8 cellular contexts compared by ENCODE assay signal in genomic region chr19:52962394-52963228, GRCh38. TPM values are rescaled to one million over a fixed set of nuclear protein-coding genes. Genes with fewer than 3 reads are reported as not detected.
DNase-seq lines count a peak whose midpoint lies in the region; ATAC-seq, FAIRE-seq and TF ChIP-seq lines count a peak whose summit lies in the region.

TSS of gene ZNF816 (minus strand) at chr19:52962881. CDS start at chr19:52956089, 6,792 bp downstream.

- peak; percentile 87 for TF ChIP-seq POLR2A in endothelial cell of umbilical vein (IDR thresholded peaks at IDR 0.05; ENCODE audit: low read depth, low read length)

- CTCF ChIA-PET in endothelial cell of umbilical vein (lab: Charles Lee) = interaction anchor here (0.7 to 1.5 kb wide), 7 partner anchors 8 to 233 kb away, joined by 3 to 4 read pairs (median 3); no protein-coding TSS in a partner anchor

- peak within 1 kb of the TSS; percentile 74 to 83 (median 77) for H3K4me3 ChIP-seq in endothelial cell of umbilical vein (replicated peaks in 1 of 3; ENCODE audit: insufficient read depth in 1 of 3, low read depth in 1 of 3, low read length in 3 of 3)

- H3K79me2 ChIP-seq in endothelial cell of umbilical vein (ENCODE audit: control insufficient read depth, insufficient read depth, low read length) = no peaks in the 10 kb centered on the region

- H3K27ac ChIP-seq in endothelial cell of umbilical vein (ENCODE audit: insufficient read depth, low read depth, low read length) = peak within 1 kb of the TSS; percentile 56

- H3K4me1 ChIP-seq in endothelial cell of umbilical vein (ENCODE audit: control insufficient read depth, extremely low read depth, insufficient read depth, low read length) = peaks cover 4% of the 10 kb centered on the region

- no peaks in the 10 kb centered on the region for H3K27me3 ChIP-seq in endothelial cell of umbilical vein (ENCODE audit: control insufficient read depth in 2 of 2, insufficient read depth in 2 of 2, low read length in 2 of 2)

- DNase-seq in COLO668 (lab: John Stamatoyannopoulos, UW; ENCODE audit: unreplicated experiment) (peak; percentile 97), HS-27A (ENCODE audit: low read depth) (peak; percentile 86), NOMO-1 treated with dmso at 0.1 percent for 144 hours (lab: John Stamatoyannopoulos, UW; ENCODE audit: unreplicated experiment) (peak; percentile 96), endothelial cell of umbilical vein (ENCODE audit: low read depth, low spot score) (peak; percentile 96), midbrain (lab: John Stamatoyannopoulos, UW) (peak; percentile 77)
- DNase-seq in activated CD8-positive, alpha-beta memory T cell treated with anti-CD3 and anti-CD28 coated beads, Interleukin-2, amount 50 U/mL, for 4 hours = peak; percentile 99
- DNase-seq in stimulated activated CD8-positive, alpha-beta memory T cell treated with anti-CD3 and anti-CD28 coated beads, Interleukin-15, amount 100 ng/mL, for 4 hours (ENCODE audit: low read depth in 2 of 2) = peak; percentile 98

- peak within 1 kb of the TSS; percentile 63 for H3K9ac ChIP-seq in endothelial cell of umbilical vein (replicated peaks; ENCODE audit: extremely low read depth, insufficient read depth, low read length)

- H3K9me3 ChIP-seq in endothelial cell of umbilical vein (replicated peaks; ENCODE audit: control insufficient read depth, insufficient read depth, low read length) = peaks cover 3% of the 10 kb centered on the region

- peak within 1 kb of the TSS; percentile 86 for H3K4me2 ChIP-seq in endothelial cell of umbilical vein (ENCODE audit: insufficient read depth, low read length)

- H3K36me3 ChIP-seq in endothelial cell of umbilical vein (ENCODE audit: control insufficient read depth in 2 of 2, extremely low read depth in 1 of 2, insufficient read depth in 2 of 2, low read length in 2 of 2) = no peaks in the 10 kb centered on the region

- H4K20me1 ChIP-seq in endothelial cell of umbilical vein (replicated peaks; ENCODE audit: control insufficient read depth, extremely low read depth, insufficient read depth, low read length) = no peaks in the 10 kb centered on the region

- POLR2A ChIA-PET in endothelial cell of umbilical vein (lab: Charles Lee) = interaction anchor here (0.7 kb wide), 1 partner anchor 10 kb away, joined by 3 read pairs; no protein-coding TSS in a partner anchor

- intact Hi-C loops in endothelial cell of umbilical vein (cut with micrococcal nuclease) = loop anchor here (1.0 to 10.0 kb wide), 6 partner anchors 20 to 228 kb away; partner anchors contain the start of genes ZNF320, ZNF600, ZNF611 and ZNF888

- no peaks in the 10 kb centered on the region for H3K9me1 ChIP-seq in endothelial cell of umbilical vein (replicated peaks; ENCODE audit: control insufficient read depth, extremely low read depth, insufficient read depth, low read length)

- H2AFZ ChIP-seq in endothelial cell of umbilical vein (ENCODE audit: low read depth, low read length) = peak within 1 kb of the TSS; percentile 97

- dilution Hi-C loops in endothelial cell of umbilical vein (cut with MboI; ENCODE audit: extremely low pct_ligation_motif_present, low sequenced_read_pairs) = no loop called here

- ATAC-seq in GM19468 (IDR thresholded peaks at IDR 0.05; ENCODE audit: extremely low read depth, unreplicated experiment) = peak; percentile 41

- TF ChIP-seq CTCF in endothelial cell of umbilical vein (IDR thresholded peaks at IDR 0.05; ENCODE audit: extremely low read depth in 1 of 2, insufficient read depth in 1 of 2, low read depth in 1 of 2, low read length in 2 of 2) = no peak

- FAIRE-seq in endothelial cell of umbilical vein (lab: Jason Lieb, UNC) = peak; percentile 82

- TSS peak; percentile 38 for BruUV-seq in endothelial cell of umbilical vein (replicated peaks; lab: Mats Ljungman, UMichigan)

TF ChIP-seq in endothelial cell of umbilical vein, 7 proteins besides CTCF, POLR2A, EP300 and RAD21:
- no peak for TF ChIP-seq EZH2 (IDR thresholded peaks at IDR 0.05; ENCODE audit: borderline replicate concordance, low read depth, low read length, severe bottlenecking)
- no peak for TF ChIP-seq MAX (IDR thresholded peaks at IDR 0.05; ENCODE audit: insufficient read depth, insufficient read length)
- TF ChIP-seq POLR2AphosphoS5 (IDR thresholded peaks at IDR 0.05; ENCODE audit: insufficient read depth, low read depth, low read length) = peak; percentile 77

RNA-seq across cellular contexts. Expression of gene ZNF816, which starts in this region (rescaled TPM):
- 4.9 and 5.3 TPM in 2 replicates for total RNA-seq in endothelial cell of umbilical vein
- polyA plus RNA-seq in endothelial cell of umbilical vein = 0.76 and 1.8 TPM in 2 replicates
- 1.5 and 1.6 TPM in 2 replicates for polyA plus RNA-seq in endothelial cell of umbilical vein (2011; cell fraction: cytosol; rRNA removed)
- polyA plus RNA-seq in endothelial cell of umbilical vein (2011; cell fraction: nucleus; rRNA removed) = 3.0 and 4.6 TPM in 2 replicates
- 4.4 and 4.9 TPM in 2 replicates for polyA plus RNA-seq in endothelial cell of umbilical vein (2012)
- 2.8 and 3.3 TPM in 2 replicates for polyA minus RNA-seq in endothelial cell of umbilical vein
- 5.2 TPM for polyA minus RNA-seq in endothelial cell of umbilical vein (2011; cell fraction: cytosol; rRNA and poly(A)+ RNA removed)
- 2.6 and 3.5 TPM in 2 replicates for polyA minus RNA-seq in endothelial cell of umbilical vein (2011; cell fraction: nucleus; rRNA and poly(A)+ RNA removed)

Comparison
In these comparisons a context has a peak if more than half of its experiments do, and no peak if none do; other contexts are left out.
1. Peak in every context shown above with its lines: DNase-seq, ATAC-seq, H3K4me3 ChIP-seq and H3K27ac ChIP-seq.